Comparison of ENCODE assay signal across 14 cellular contexts in the genomic region with DNA sequence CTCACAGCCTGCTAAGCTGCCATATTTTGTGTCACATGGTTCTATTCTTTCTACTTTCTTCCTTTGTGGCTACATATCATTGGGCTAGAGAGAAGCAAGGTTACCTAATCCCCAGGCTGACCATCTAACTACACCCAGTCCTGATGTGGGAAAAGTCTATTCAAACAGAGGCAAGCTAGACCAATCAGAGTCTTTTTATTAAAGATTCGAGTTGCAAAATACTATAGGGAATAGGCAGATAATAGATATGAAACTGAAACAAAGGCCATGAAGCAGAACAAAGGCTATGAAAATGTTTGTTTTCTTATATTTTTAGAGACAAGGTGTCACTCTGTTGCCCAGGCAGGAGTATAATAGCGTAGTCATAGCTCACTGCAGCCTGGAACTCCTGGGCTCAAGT. TPM values are rescaled to one million over a fixed set of nuclear protein-coding genes. Genes with fewer than 3 reads are reported as not detected.
DNase-seq lines count a peak whose midpoint lies in the region; ATAC-seq lines count a peak whose summit lies in the region.
"Had no signal": no experiment of that assay in that cellular context is flagged by ENCODE, and none has a peak within 500 bp of the region (broad histone marks: within the 10 kb centered on the region; RNA-seq: fewer than 3 reads in every experiment).

No MANE protein-coding gene starts in this region.

- no peaks in the 10 kb centered on the region for H3K27me3 ChIP-seq in BLaER1 treated with 17β-estradiol and CSF1 and Interleukin-3, amounts not matched to agents 10 nM and 100 nM
- H3K27me3 ChIP-seq: gastrocnemius medialis had no signal

- intact Hi-C loops in left colon (cut with DNase I, micrococcal nuclease) = no loop called here

- H3K9me3 ChIP-seq in BLaER1 treated with 17β-estradiol and CSF1 and Interleukin-3, amounts not matched to agents 10 nM and 100 nM (replicated peaks in 1 of 11) = peaks cover 15 to 33% (median 23%) of the 10 kb centered on the region in 11 experiments
- H3K9me3 ChIP-seq: gastrocnemius medialis had no signal

- H3K4me3 ChIP-seq in BLaER1 treated with 17β-estradiol and CSF1 and Interleukin-3, amounts not matched to agents 10 nM and 100 nM = no peak overlapping the region
- H3K4me3 ChIP-seq: gastrocnemius medialis had no signal

- no peaks in the 10 kb centered on the region for H4K20me1 ChIP-seq in BLaER1 treated with 17β-estradiol and CSF1 and Interleukin-3, amounts not matched to agents 10 nM and 100 nM

- 0 out of 22 replicates have a peak, but pooled peaks cover 0 to 4% (median 0%) of the 10 kb centered on the region in 11 experiments for H3K36me3 ChIP-seq in BLaER1 treated with 17β-estradiol and CSF1 and Interleukin-3, amounts not matched to agents 10 nM and 100 nM
- H3K36me3 ChIP-seq: gastrocnemius medialis, WERI-Rb-1 had no signal

- peaks cover 8 to 21% (median 15%) of the 10 kb centered on the region in 10 experiments for H3K4me1 ChIP-seq in BLaER1 treated with 17β-estradiol and CSF1 and Interleukin-3, amounts not matched to agents 10 nM and 100 nM
- H3K4me1 ChIP-seq: gastrocnemius medialis had no signal

- H3K9ac ChIP-seq in BLaER1 treated with 17β-estradiol and CSF1 and Interleukin-3, amounts not matched to agents 10 nM and 100 nM = no peak overlapping the region

- ATAC-seq in GM19328 (IDR thresholded peaks at IDR 0.05; ENCODE audit: unreplicated experiment) = peak; percentile 85
- peak; percentile 83 for ATAC-seq in HG02571 (IDR thresholded peaks at IDR 0.05; ENCODE audit: unreplicated experiment)
- ATAC-seq in HG03196 (IDR thresholded peaks at IDR 0.05; ENCODE audit: unreplicated experiment) = peak; percentile 76
- ATAC-seq in left colon = no peak
- no peak for ATAC-seq in GM18520 (IDR thresholded peaks at IDR 0.05; ENCODE audit: unreplicated experiment)
- ATAC-seq: gastrocnemius medialis had no signal

- DNase-seq in inferior parietal cortex (ENCODE audit: extremely low spot score) (no peak), left colon (no peak), NCI-H1436 treated with DMSO at 0.1 percent for 48 hours (lab: John Stamatoyannopoulos, UW) (no peak)
- DNase-seq: effector CD4-positive, alpha-beta T cell; gastrocnemius medialis; NCI-H1092; NCI-H774; SIG-M5; WERI-Rb-1 had no signal

- peak overlapping the region in 6 of 11 experiments; percentile 31 to 56 (median 49); a peak in 11 of 22 replicates for H3K27ac ChIP-seq in BLaER1 treated with 17β-estradiol and CSF1 and Interleukin-3, amounts not matched to agents 10 nM and 100 nM
- H3K27ac ChIP-seq: gastrocnemius medialis, WERI-Rb-1 had no signal

- H3K4me2 ChIP-seq in BLaER1 treated with 17β-estradiol and CSF1 and Interleukin-3, amounts not matched to agents 10 nM and 100 nM = peak overlapping the region in 10 of 11 experiments; percentile 1 to 68 (median 51); a peak in 18 of 22 replicates

RNA-seq across cellular contexts. Expression of gene MTERF1, which starts 36.7 kb away (rescaled TPM):
- 10 to 100 TPM; 12.6 to 15.4 TPM for total RNA-seq in left colon

Comparison
In these comparisons a context has a peak if more than half of its experiments do, and no peak if none do; other contexts are left out.
1. ATAC-seq: peak in GM19328 (single experiment), HG02571 (single experiment) and HG03196 (single experiment); none in left colon (single experiment) and GM18520 (single experiment).